In genomic region chr16:12803203-12804093, GRCh38 we compare ENCODE assay signal across 1 cellular context.
TF ChIP-seq lines count a peak whose summit lies in the region.

Gene CPPED1 (minus strand): TSS chr16:12803887. CDS start chr16:12803776, 111 bp downstream.

TF ChIP-seq in GM12878, 131 proteins besides CTCF, POLR2A, EP300 and RAD21 (continued from another document and continues in another):
- TF ChIP-seq STAT1 (conservative IDR thresholded peaks at IDR 0.05) = peak; percentile 81
- TF ChIP-seq HDGF (IDR thresholded peaks at IDR 0.05) = peak; percentile 86
- no peak for TF ChIP-seq IRF5 (IDR thresholded peaks at IDR 0.05; ENCODE audit: borderline replicate concordance)
- peak; percentile 18; the same call in 1 of the 2 replicates for TF ChIP-seq SMC3 (IDR thresholded peaks at IDR 0.05; ENCODE audit: borderline replicate concordance, low read length)
- no peak for TF ChIP-seq WRNIP1 (IDR thresholded peaks at IDR 0.05; ENCODE audit: borderline replicate concordance, low read depth, low read length)
- peak; percentile 60 for TF ChIP-seq TCF12 (IDR thresholded peaks at IDR 0.05; ENCODE audit: low read depth, low read length)
- no peak for TF ChIP-seq HSF1 (IDR thresholded peaks at IDR 0.05; ENCODE audit: low read depth, low read length)
- no peak for TF ChIP-seq ZNF622 (IDR thresholded peaks at IDR 0.05)
- TF ChIP-seq MLLT1 (IDR thresholded peaks at IDR 0.05) = peak; percentile 100
- TF ChIP-seq ETV6 (conservative IDR thresholded peaks at IDR 0.05 in 1 of 2, IDR thresholded peaks at IDR 0.05 in 1 of 2; ENCODE audit: borderline replicate concordance in 1 of 2, low read depth in 1 of 2) = peak in 1 of 2 experiments; percentile 56; a peak in 1 of 4 replicates
- no peak for TF ChIP-seq PBX3 (IDR thresholded peaks at IDR 0.05; ENCODE audit: insufficient replicate concordance, low read depth, low read length)
- TF ChIP-seq PAX8 (IDR thresholded peaks at IDR 0.05) = no peak
- peak; percentile 89; the same call in 1 of the 2 replicates for TF ChIP-seq ZNF217 (IDR thresholded peaks at IDR 0.05)
- peak; percentile 65 for TF ChIP-seq MEF2B (IDR thresholded peaks at IDR 0.05; ENCODE audit: partially characterized antibody, poor library complexity, severe bottlenecking)
- TF ChIP-seq GATAD2B (conservative IDR thresholded peaks at IDR 0.05; ENCODE audit: low read depth) = peak; percentile 85
- peak; percentile 40; the same call in 1 of the 2 replicates for TF ChIP-seq IRF4 (IDR thresholded peaks at IDR 0.05; ENCODE audit: low read depth, low read length)
- TF ChIP-seq MXI1 (IDR thresholded peaks at IDR 0.05; ENCODE audit: low read depth, low read length) = peak; percentile 7; the same call in 1 of the 2 replicates
- TF ChIP-seq EED (IDR thresholded peaks at IDR 0.05; ENCODE audit: low read depth) = peak; percentile 86
- TF ChIP-seq ZNF592 (IDR thresholded peaks at IDR 0.05) = no peak
- peak; percentile 42; the same call in 1 of the 2 replicates for TF ChIP-seq NFIC (IDR thresholded peaks at IDR 0.05; ENCODE audit: low read depth, low read length)
- peak; percentile 78 to 82 for TF ChIP-seq BHLHE40 (IDR thresholded peaks at IDR 0.05; ENCODE audit: borderline replicate concordance in 1 of 2, low read depth in 2 of 2, low read length in 1 of 2)
- peak; percentile 97 for TF ChIP-seq ZBTB11 (CRISPR knock-in tag; IDR thresholded peaks at IDR 0.05)
- no peak for TF ChIP-seq NFXL1 (IDR thresholded peaks at IDR 0.05; ENCODE audit: borderline replicate concordance)
- no peak; the same call in 1 of the 2 replicates for TF ChIP-seq PAX5 (IDR thresholded peaks at IDR 0.05; ENCODE audit: borderline replicate concordance, low read depth, low read length)
- TF ChIP-seq TBL1XR1 (IDR thresholded peaks at IDR 0.05; ENCODE audit: low read depth, low read length) = peak; percentile 28; the same call in 1 of the 2 replicates
- TF ChIP-seq SUPT20H (IDR thresholded peaks at IDR 0.05; ENCODE audit: borderline replicate concordance, control insufficient read depth, low read depth, low read length) = no peak
- TF ChIP-seq IKZF1 (conservative IDR thresholded peaks at IDR 0.05) = peak; percentile 96
- 0 out of 2 replicates have a peak, but pooled peaks have one; percentile 64 for TF ChIP-seq ASH2L (IDR thresholded peaks at IDR 0.05; ENCODE audit: borderline replicate concordance, low read depth)
- TF ChIP-seq CBFB (IDR thresholded peaks at IDR 0.05; ENCODE audit: low read depth) = peak; percentile 76
- no peak for TF ChIP-seq USF2 (IDR thresholded peaks at IDR 0.05; ENCODE audit: borderline replicate concordance, low read depth, low read length)
- TF ChIP-seq RAD51 (IDR thresholded peaks at IDR 0.05) = no peak
- TF ChIP-seq SIX5 (IDR thresholded peaks at IDR 0.05; ENCODE audit: low read depth, low read length, severe bottlenecking) = peak; percentile 71
- no peak for TF ChIP-seq CBX3 (IDR thresholded peaks at IDR 0.05; ENCODE audit: borderline replicate concordance, low read depth)
- peak; percentile 64 for TF ChIP-seq RUNX3 (IDR thresholded peaks at IDR 0.05; ENCODE audit: low read length)
- TF ChIP-seq CBX5 (IDR thresholded peaks at IDR 0.05; ENCODE audit: low read depth) = peak; percentile 87
- no peak for TF ChIP-seq CHD4 (IDR thresholded peaks at IDR 0.05)
- peak; percentile 87 for TF ChIP-seq HCFC1 (IDR thresholded peaks at IDR 0.05; ENCODE audit: low read length)
- TF ChIP-seq LARP7 (IDR thresholded peaks at IDR 0.05) = peak; percentile 85; the same call in 1 of the 2 replicates
- TF ChIP-seq TCF3 (IDR thresholded peaks at IDR 0.05; ENCODE audit: borderline replicate concordance, insufficient read depth, low read depth, low read length) = peak; percentile 52; the same call in 1 of the 2 replicates
- TF ChIP-seq NBN (IDR thresholded peaks at IDR 0.05) = peak; percentile 98
- TF ChIP-seq BCLAF1 (IDR thresholded peaks at IDR 0.05) = no peak
- peak; percentile 99 for TF ChIP-seq YY1 (IDR thresholded peaks at IDR 0.05; ENCODE audit: low read depth, low read length)
- no peak for TF ChIP-seq KAT2A (conservative IDR thresholded peaks at IDR 0.05; ENCODE audit: control insufficient read depth, low read depth, low read length)
- TF ChIP-seq FOS (IDR thresholded peaks at IDR 0.05; ENCODE audit: borderline replicate concordance, extremely low read depth, insufficient read length) = no peak
- peak; percentile 48 for TF ChIP-seq NKRF (conservative IDR thresholded peaks at IDR 0.05)
